8 cellular contexts compared by ENCODE assay signal in genomic region chr5:33891731-33892418, GRCh38. TPM values are rescaled to one million over a fixed set of nuclear protein-coding genes. Genes with fewer than 3 reads are reported as not detected.
A peak's percentile ranks its signal among the peaks of the same experiment; 100 is the strongest.
DNase-seq lines count a peak whose midpoint lies in the region; ATAC-seq and TF ChIP-seq lines count a peak whose summit lies in the region.

Gene ADAMTS12, minus strand, starts transcription at chr5:33891990. Its CDS starts 134 bp downstream, at chr5:33891856.

- H3K4me3 Mint-ChIP-seq in naive thymus-derived CD4-positive, alpha-beta T cell = peak within 1 kb of the TSS in 9 of 10 donors; percentile 17 to 79 (median 55)

- H3K4me1 ChIP-seq in naive thymus-derived CD4-positive, alpha-beta T cell (ENCODE audit: control insufficient read depth in 2 of 2, insufficient read depth in 2 of 2, low read length in 2 of 2) = no peaks in the 10 kb centered on the region

- no peaks in the 10 kb centered on the region for H3K36me3 ChIP-seq in GM06990 (ENCODE audit: control insufficient read depth, insufficient read depth, low read length)
- no peaks in the 10 kb centered on the region for H3K36me3 ChIP-seq in naive thymus-derived CD4-positive, alpha-beta T cell (ENCODE audit: control insufficient read depth in 2 of 3, insufficient read depth in 3 of 3, low read length in 3 of 3)

- H3K4me3 ChIP-seq in GM06990 (replicated peaks; ENCODE audit: low read depth, low read length) = peak within 1 kb of the TSS; percentile 71
- no peak within 1 kb of the TSS for H3K4me3 ChIP-seq in naive thymus-derived CD4-positive, alpha-beta T cell (ENCODE audit: low read length)

- TF ChIP-seq CTCF in GM06990 (IDR thresholded peaks at IDR 0.05; ENCODE audit: insufficient read depth, low read length, poor library complexity, severe bottlenecking) = no peak

- H3K9me3 ChIP-seq in naive thymus-derived CD4-positive, alpha-beta T cell (ENCODE audit: control insufficient read depth in 2 of 3, low read length in 3 of 3) = peaks cover 0 to 4% (median 0%) of the 10 kb centered on the region in 3 experiments

- DNase-seq in GM06990 (ENCODE audit: extremely low read depth, insufficient read length) (peak; percentile 46), KBM-7 (peak; percentile 1), epidermal melanocyte (ENCODE audit: insufficient read length, low spot score) (peak; percentile 23), HUDEP-2 (lab: John Stamatoyannopoulos, UW; ENCODE audit: unreplicated experiment in 76 of 76) (no peak), SW 1271 (lab: John Stamatoyannopoulos, UW) (no peak)
- no peak for DNase-seq in naive thymus-derived CD4-positive, alpha-beta T cell
- DNase-seq in activated effector memory CD4-positive, alpha-beta T cell treated with anti-CD3 and anti-CD28 coated beads, Interleukin-2, amount 50 U/mL, for 16 hours = no peak

- no peak within 1 kb of the TSS for H3K27ac ChIP-seq in naive thymus-derived CD4-positive, alpha-beta T cell (ENCODE audit: low read depth, low read length)

- H3K36me3 Mint-ChIP-seq in naive thymus-derived CD4-positive, alpha-beta T cell = peaks cover 0 to 6% (median 0%) of the 10 kb centered on the region in 5 donors

- in situ Hi-C loops in KBM-7 (cut with MboI; ENCODE audit: low pct_unique_long_range_greater_than_20kb, low sequenced_read_pairs) = no loop called here

- peaks cover 0 to 13% (median 9%) of the 10 kb centered on the region in 7 donors for H3K4me1 Mint-ChIP-seq in naive thymus-derived CD4-positive, alpha-beta T cell

- CTCF ChIA-PET in naive thymus-derived CD4-positive, alpha-beta T cell (lab: Charles Lee) = interaction anchor here (0.5 kb wide), 1 partner anchor 461 kb away, joined by 3 read pairs; no protein-coding TSS in a partner anchor

- peak within 1 kb of the TSS in 1 of 9 donors; percentile 21 for H3K27ac Mint-ChIP-seq in naive thymus-derived CD4-positive, alpha-beta T cell

- POLR2A ChIA-PET in naive thymus-derived CD4-positive, alpha-beta T cell (lab: Charles Lee) = no interaction called here

- no peak for ATAC-seq in naive thymus-derived CD4-positive, alpha-beta T cell
- no peak for ATAC-seq in GM18873 (IDR thresholded peaks at IDR 0.05; ENCODE audit: low FRiP score, unreplicated experiment)

- no peaks in the 10 kb centered on the region for H3K27me3 ChIP-seq in GM06990 (replicated peaks; ENCODE audit: control insufficient read depth, insufficient read depth, low read length)
- H3K27me3 ChIP-seq in naive thymus-derived CD4-positive, alpha-beta T cell (ENCODE audit: control insufficient read depth in 2 of 2, insufficient read depth in 2 of 2, low read length in 2 of 2) = peaks cover 0 to 9% of the 10 kb centered on the region in 2 donors

- H3K9me3 Mint-ChIP-seq in naive thymus-derived CD4-positive, alpha-beta T cell = peaks cover 0 to 4% (median 0%) of the 10 kb centered on the region in 11 donors

- intact Hi-C loops in naive thymus-derived CD4-positive, alpha-beta T cell (cut with micrococcal nuclease) = no loop called here

- H3K27me3 Mint-ChIP-seq in naive thymus-derived CD4-positive, alpha-beta T cell = peaks cover 56 to 80% (median 68%) of the 10 kb centered on the region in 5 donors

RNA-seq across cellular contexts. Expression of gene ADAMTS12, which starts in this region (rescaled TPM):
- not detected for total RNA-seq in naive thymus-derived CD4-positive, alpha-beta T cell
- not detected for polyA plus RNA-seq in naive thymus-derived CD4-positive, alpha-beta T cell

Comparison
In these comparisons a context has a peak if more than half of its experiments do, and no peak if none do; other contexts are left out.
1. DNase-seq: peak in GM06990 (single experiment), KBM-7 (single experiment) and epidermal melanocyte (single experiment); none in naive thymus-derived CD4-positive, alpha-beta T cell (0 of 9), HUDEP-2 (0 of 76), SW 1271 (0 of 2) and activated effector memory CD4-positive, alpha-beta T cell treated with anti-CD3 and anti-CD28 coated beads, Interleukin-2, amount 50 U/mL, for 16 hours (single experiment).